ENCODE assay signal across 9 cellular contexts in the genomic region with DNA sequence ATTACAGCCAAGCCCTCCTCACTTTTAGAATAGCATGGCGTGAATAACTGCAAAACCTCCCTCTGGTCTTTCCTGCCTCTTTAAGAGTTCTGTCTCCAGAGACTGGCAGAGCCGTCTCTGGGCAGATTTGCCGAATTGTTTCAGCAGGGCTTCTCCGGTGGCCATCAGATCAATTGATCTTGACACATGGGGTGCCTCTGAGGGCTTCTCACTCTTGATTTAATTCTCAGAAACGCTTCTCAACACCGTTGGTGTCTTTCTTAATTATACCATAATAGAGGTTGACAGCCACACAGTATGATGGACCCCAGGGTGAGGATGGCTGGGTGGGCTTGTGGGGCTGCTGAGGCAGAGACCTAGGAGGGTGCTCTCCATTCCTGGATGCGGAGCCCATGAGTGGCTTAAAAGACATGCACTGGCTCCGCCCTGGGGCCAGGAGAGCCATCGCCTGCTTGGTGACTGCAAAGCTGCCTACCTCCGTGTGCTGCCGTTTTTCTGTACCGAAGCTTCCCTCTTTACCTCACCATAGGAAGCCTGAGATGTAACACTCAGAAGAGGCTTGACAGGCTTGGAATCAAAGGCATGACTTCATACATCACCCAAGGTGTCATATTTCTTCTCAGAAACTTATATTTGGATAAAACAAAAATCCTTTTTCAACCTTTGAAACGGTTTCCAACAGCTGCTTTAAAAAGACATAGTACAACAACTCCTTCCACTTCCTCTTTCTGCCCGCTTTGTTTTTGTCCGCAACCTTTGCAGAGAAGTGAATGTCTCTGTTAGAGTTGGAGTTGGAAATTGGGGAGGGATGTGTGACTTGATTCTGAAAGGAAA.
DNase-seq lines count a peak whose midpoint lies in the region; ATAC-seq and TF ChIP-seq lines count a peak whose summit lies in the region.
"Had no signal": no experiment of that assay in that cellular context is flagged by ENCODE, and none has a peak within 500 bp of the region (broad histone marks: within the 10 kb centered on the region; RNA-seq: fewer than 3 reads in every experiment).

No MANE protein-coding gene starts in this region.

- no peak overlapping the region for H3K27ac Mint-ChIP-seq in endothelial cell (ENCODE audit: unreplicated experiment)

- H3K36me3 Mint-ChIP-seq in endothelial cell (ENCODE audit: low read depth, unreplicated experiment), result no peaks in the 10 kb centered on the region

- DNase-seq in DND-41 (no peak), adipocyte (ENCODE audit: low read depth) (peak; percentile 20), endothelial cell (ENCODE audit: low spot score) (no peak)
- no peak for DNase-seq in effector memory CD4-positive, alpha-beta T cell
- DNase-seq in stimulated activated CD4-positive, alpha-beta T cell treated with anti-CD3 and anti-CD28 coated beads, Interleukin-2, amount 100 ng/mL, for 24 hours, result no peak
- no peak for DNase-seq in activated CD8-positive, alpha-beta memory T cell treated with anti-CD3 and anti-CD28 coated beads for 24 hours

- H3K36me3 ChIP-seq in DND-41 (ENCODE audit: insufficient read depth, low read length) (peaks cover 67% of the 10 kb centered on the region), adipocyte (ENCODE audit: control insufficient read depth, insufficient read depth, low read length, severe bottlenecking) (peaks cover 7% of the 10 kb centered on the region)
- no peaks in the 10 kb centered on the region for H3K36me3 ChIP-seq in effector memory CD4-positive, alpha-beta T cell (ENCODE audit: control insufficient read depth, insufficient read depth, low read length)

- H3K9me3 Mint-ChIP-seq in endothelial cell (ENCODE audit: unreplicated experiment), result no peaks in the 10 kb centered on the region

- H3K27me3 Mint-ChIP-seq in endothelial cell (ENCODE audit: unreplicated experiment), result no peaks in the 10 kb centered on the region

- H4K20me1 ChIP-seq in DND-41 (ENCODE audit: insufficient read depth, low read length), result peaks cover 100% of the 10 kb centered on the region

- H3K27ac ChIP-seq in DND-41 (ENCODE audit: low read length), result peak overlapping the region; percentile 15
- no peak overlapping the region for H3K27ac ChIP-seq in effector memory CD4-positive, alpha-beta T cell (ENCODE audit: insufficient read depth, low read length, poor library complexity, severe bottlenecking)
- H3K27ac ChIP-seq: parathyroid adenoma had no signal

- H3K9ac ChIP-seq in DND-41 (ENCODE audit: low read depth, low read length), result no peak overlapping the region
- no peak overlapping the region for H3K9ac ChIP-seq in adipocyte (ENCODE audit: low read length)
- H3K9ac ChIP-seq: parathyroid adenoma had no signal

- peaks cover 100% of the 10 kb centered on the region for H3K79me2 ChIP-seq in DND-41 (ENCODE audit: insufficient read depth, low read length)
- H3K79me2 ChIP-seq: parathyroid adenoma had no signal

- H3K4me3 Mint-ChIP-seq in endothelial cell (ENCODE audit: unreplicated experiment), result no peak overlapping the region

- no peak overlapping the region for H3K4me2 ChIP-seq in DND-41 (ENCODE audit: insufficient read depth, low read length)

- H3K27me3 ChIP-seq in DND-41 (ENCODE audit: insufficient read depth, low read length, poor library complexity), result no peaks in the 10 kb centered on the region
- H3K27me3 ChIP-seq in adipocyte (replicated peaks; ENCODE audit: control insufficient read depth, insufficient read depth, low read length), result no peaks in the 10 kb centered on the region
- H3K27me3 ChIP-seq in effector memory CD4-positive, alpha-beta T cell (replicated peaks; ENCODE audit: control insufficient read depth, insufficient read depth, low read length, poor library complexity, severe bottlenecking), result no peaks in the 10 kb centered on the region

- H3K9me3 ChIP-seq in DND-41 (ENCODE audit: insufficient read depth, low read length, severe bottlenecking) (no peaks in the 10 kb centered on the region), adipocyte (ENCODE audit: control insufficient read depth, low read length) (no peaks in the 10 kb centered on the region)
- no peaks in the 10 kb centered on the region for H3K9me3 ChIP-seq in effector memory CD4-positive, alpha-beta T cell (ENCODE audit: control insufficient read depth, low read length)

- no peak overlapping the region for H2AFZ ChIP-seq in DND-41 (ENCODE audit: low read depth, low read length)
- H2AFZ ChIP-seq: parathyroid adenoma had no signal

- no peak overlapping the region for H3K4me3 ChIP-seq in DND-41 (ENCODE audit: low read depth in 1 of 2, low read length in 2 of 2)
- no peak overlapping the region for H3K4me3 ChIP-seq in adipocyte (ENCODE audit: low read length)
- no peak overlapping the region for H3K4me3 ChIP-seq in effector memory CD4-positive, alpha-beta T cell (ENCODE audit: insufficient read depth, low read depth, low read length, poor library complexity, severe bottlenecking)

- TF ChIP-seq CTCF in DND-41 (IDR thresholded peaks at IDR 0.05; ENCODE audit: borderline replicate concordance, extremely low read depth, low read length, poor library complexity, severe bottlenecking), result no peak
- no peak for TF ChIP-seq CTCF in endothelial cell (IDR thresholded peaks at IDR 0.05; ENCODE audit: unreplicated experiment)

- H3K4me1 ChIP-seq in DND-41 (ENCODE audit: insufficient read depth, low read length) (peaks cover 62% of the 10 kb centered on the region), adipocyte (ENCODE audit: control insufficient read depth, insufficient read depth, low read length) (peaks cover 40% of the 10 kb centered on the region)
- H3K4me1 ChIP-seq in effector memory CD4-positive, alpha-beta T cell (ENCODE audit: control insufficient read depth, insufficient read depth, low read length, poor library complexity, severe bottlenecking), result no peaks in the 10 kb centered on the region

- H3K4me1 Mint-ChIP-seq in endothelial cell (ENCODE audit: unreplicated experiment), result peaks cover 21% of the 10 kb centered on the region

- ATAC-seq in DND-41 (ENCODE audit: insufficient read depth, low read depth), result peak; percentile 36
- peak; percentile 63 for ATAC-seq in GM19463 (IDR thresholded peaks at IDR 0.05; ENCODE audit: unreplicated experiment)
- ATAC-seq in HG03460 (IDR thresholded peaks at IDR 0.05; ENCODE audit: unreplicated experiment), result peak; percentile 61
